1 cellular context compared by ENCODE assay signal in the genomic region with DNA sequence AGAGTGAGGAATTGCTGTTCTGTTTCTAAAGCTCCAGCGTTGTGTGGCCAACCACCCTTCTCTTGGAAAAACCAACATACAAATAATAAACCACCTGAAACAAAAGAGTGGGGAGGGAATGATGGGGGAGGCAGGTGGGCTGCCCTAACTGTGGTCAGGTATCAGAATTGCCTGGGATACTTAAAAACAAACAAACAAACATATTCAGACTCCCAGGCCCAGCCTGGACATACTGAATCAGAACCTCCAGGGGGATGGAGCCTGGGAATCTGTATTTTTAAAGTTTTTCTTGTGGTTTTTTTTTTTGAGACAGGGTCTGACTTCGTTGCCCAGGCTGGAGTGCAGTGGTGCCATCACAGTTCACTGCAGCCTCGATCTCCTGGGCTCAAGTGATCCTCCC.
TF ChIP-seq lines count a peak whose summit lies in the region.

No MANE protein-coding gene starts in this region.

TF ChIP-seq in K562, 482 proteins besides CTCF, POLR2A, EP300 and RAD21 (continued from another document and continues in another):
- no peak for TF ChIP-seq XRCC4 (IDR thresholded peaks at IDR 0.05; ENCODE audit: extremely low read depth, insufficient read depth, insufficient read length)
- TF ChIP-seq GTF2F1 (IDR thresholded peaks at IDR 0.05; ENCODE audit: low read depth, low read length) = no peak
- no peak for TF ChIP-seq SIRT6 (IDR thresholded peaks at IDR 0.05; ENCODE audit: low read depth, low read length)
- TF ChIP-seq ZNF77 (CRISPR knock-in tag; IDR thresholded peaks at IDR 0.05) = no peak
- peak; percentile 11 for TF ChIP-seq SMAD1 (IDR thresholded peaks at IDR 0.05; ENCODE audit: low read depth, low read length, partially characterized antibody)
- no peak for TF ChIP-seq ZNF707 (CRISPR knock-in tag; conservative IDR thresholded peaks at IDR 0.05)
- TF ChIP-seq L3MBTL2 (IDR thresholded peaks at IDR 0.05) = no peak
- TF ChIP-seq ZNF140 (CRISPR knock-in tag; IDR thresholded peaks at IDR 0.05) = no peak
- no peak for TF ChIP-seq MEIS2 (IDR thresholded peaks at IDR 0.05; ENCODE audit: partially characterized antibody)
- no peak for TF ChIP-seq HNRNPLL (IDR thresholded peaks at IDR 0.05; ENCODE audit: low read depth, low read length, poor library complexity, severe bottlenecking)
- no peak for TF ChIP-seq ZNF780A (CRISPR knock-in tag; IDR thresholded peaks at IDR 0.05)
- TF ChIP-seq, protein P1, sequence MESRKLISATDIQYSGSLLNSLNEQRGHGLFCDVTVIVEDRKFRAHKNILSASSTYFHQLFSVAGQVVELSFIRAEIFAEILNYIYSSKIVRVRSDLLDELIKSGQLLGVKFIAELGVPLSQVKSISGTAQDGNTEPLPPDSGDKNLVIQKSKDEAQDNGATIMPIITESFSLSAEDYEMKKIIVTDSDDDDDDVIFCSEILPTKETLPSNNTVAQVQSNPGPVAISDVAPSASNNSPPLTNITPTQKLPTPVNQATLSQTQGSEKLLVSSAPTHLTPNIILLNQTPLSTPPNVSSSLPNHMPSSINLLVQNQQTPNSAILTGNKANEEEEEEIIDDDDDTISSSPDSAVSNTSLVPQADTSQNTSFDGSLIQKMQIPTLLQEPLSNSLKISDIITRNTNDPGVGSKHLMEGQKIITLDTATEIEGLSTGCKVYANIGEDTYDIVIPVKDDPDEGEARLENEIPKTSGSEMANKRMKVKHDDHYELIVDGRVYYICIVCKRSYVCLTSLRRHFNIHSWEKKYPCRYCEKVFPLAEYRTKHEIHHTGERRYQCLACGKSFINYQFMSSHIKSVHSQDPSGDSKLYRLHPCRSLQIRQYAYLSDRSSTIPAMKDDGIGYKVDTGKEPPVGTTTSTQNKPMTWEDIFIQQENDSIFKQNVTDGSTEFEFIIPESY (CRISPR knock-in tag; IDR thresholded peaks at IDR 0.05) = no peak
- TF ChIP-seq RBM25 (IDR thresholded peaks at IDR 0.05; ENCODE audit: low read depth, low read length, severe bottlenecking) = peak; percentile 34
- peak; percentile 69 for TF ChIP-seq FOS (IDR thresholded peaks at IDR 0.05; ENCODE audit: extremely low read depth, insufficient read length)
- TF ChIP-seq, protein P2, sequence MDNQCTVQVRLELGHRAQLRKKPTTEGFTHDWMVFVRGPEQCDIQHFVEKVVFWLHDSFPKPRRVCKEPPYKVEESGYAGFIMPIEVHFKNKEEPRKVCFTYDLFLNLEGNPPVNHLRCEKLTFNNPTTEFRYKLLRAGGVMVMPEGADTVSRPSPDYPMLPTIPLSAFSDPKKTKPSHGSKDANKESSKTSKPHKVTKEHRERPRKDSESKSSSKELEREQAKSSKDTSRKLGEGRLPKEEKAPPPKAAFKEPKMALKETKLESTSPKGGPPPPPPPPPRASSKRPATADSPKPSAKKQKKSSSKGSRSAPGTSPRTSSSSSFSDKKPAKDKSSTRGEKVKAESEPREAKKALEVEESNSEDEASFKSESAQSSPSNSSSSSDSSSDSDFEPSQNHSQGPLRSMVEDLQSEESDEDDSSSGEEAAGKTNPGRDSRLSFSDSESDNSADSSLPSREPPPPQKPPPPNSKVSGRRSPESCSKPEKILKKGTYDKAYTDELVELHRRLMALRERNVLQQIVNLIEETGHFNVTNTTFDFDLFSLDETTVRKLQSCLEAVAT (IDR thresholded peaks at IDR 0.05) = peak in 1 of 2 experiments; percentile 30; a peak in 3 of 4 replicates
- TF ChIP-seq ZEB2 (IDR thresholded peaks at IDR 0.05) = peak; percentile 57
- no peak for TF ChIP-seq MEF2A (IDR thresholded peaks at IDR 0.05; ENCODE audit: control insufficient read depth, low read depth, low read length)
- TF ChIP-seq, protein P3, sequence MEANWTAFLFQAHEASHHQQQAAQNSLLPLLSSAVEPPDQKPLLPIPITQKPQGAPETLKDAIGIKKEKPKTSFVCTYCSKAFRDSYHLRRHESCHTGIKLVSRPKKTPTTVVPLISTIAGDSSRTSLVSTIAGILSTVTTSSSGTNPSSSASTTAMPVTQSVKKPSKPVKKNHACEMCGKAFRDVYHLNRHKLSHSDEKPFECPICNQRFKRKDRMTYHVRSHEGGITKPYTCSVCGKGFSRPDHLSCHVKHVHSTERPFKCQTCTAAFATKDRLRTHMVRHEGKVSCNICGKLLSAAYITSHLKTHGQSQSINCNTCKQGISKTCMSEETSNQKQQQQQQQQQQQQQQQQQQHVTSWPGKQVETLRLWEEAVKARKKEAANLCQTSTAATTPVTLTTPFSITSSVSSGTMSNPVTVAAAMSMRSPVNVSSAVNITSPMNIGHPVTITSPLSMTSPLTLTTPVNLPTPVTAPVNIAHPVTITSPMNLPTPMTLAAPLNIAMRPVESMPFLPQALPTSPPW (CRISPR knock-in tag; IDR thresholded peaks at IDR 0.05) = peak; percentile 33
- TF ChIP-seq SRSF1 (IDR thresholded peaks at IDR 0.05; ENCODE audit: low read depth, low read length) = no peak
- no peak for TF ChIP-seq CCAR2 (IDR thresholded peaks at IDR 0.05; ENCODE audit: low read depth, low read length)
- TF ChIP-seq, protein P4, sequence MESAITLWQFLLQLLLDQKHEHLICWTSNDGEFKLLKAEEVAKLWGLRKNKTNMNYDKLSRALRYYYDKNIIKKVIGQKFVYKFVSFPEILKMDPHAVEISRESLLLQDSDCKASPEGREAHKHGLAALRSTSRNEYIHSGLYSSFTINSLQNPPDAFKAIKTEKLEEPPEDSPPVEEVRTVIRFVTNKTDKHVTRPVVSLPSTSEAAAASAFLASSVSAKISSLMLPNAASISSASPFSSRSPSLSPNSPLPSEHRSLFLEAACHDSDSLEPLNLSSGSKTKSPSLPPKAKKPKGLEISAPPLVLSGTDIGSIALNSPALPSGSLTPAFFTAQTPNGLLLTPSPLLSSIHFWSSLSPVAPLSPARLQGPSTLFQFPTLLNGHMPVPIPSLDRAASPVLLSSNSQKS (CRISPR knock-in tag; IDR thresholded peaks at IDR 0.05) = no peak
- TF ChIP-seq, protein P5, sequence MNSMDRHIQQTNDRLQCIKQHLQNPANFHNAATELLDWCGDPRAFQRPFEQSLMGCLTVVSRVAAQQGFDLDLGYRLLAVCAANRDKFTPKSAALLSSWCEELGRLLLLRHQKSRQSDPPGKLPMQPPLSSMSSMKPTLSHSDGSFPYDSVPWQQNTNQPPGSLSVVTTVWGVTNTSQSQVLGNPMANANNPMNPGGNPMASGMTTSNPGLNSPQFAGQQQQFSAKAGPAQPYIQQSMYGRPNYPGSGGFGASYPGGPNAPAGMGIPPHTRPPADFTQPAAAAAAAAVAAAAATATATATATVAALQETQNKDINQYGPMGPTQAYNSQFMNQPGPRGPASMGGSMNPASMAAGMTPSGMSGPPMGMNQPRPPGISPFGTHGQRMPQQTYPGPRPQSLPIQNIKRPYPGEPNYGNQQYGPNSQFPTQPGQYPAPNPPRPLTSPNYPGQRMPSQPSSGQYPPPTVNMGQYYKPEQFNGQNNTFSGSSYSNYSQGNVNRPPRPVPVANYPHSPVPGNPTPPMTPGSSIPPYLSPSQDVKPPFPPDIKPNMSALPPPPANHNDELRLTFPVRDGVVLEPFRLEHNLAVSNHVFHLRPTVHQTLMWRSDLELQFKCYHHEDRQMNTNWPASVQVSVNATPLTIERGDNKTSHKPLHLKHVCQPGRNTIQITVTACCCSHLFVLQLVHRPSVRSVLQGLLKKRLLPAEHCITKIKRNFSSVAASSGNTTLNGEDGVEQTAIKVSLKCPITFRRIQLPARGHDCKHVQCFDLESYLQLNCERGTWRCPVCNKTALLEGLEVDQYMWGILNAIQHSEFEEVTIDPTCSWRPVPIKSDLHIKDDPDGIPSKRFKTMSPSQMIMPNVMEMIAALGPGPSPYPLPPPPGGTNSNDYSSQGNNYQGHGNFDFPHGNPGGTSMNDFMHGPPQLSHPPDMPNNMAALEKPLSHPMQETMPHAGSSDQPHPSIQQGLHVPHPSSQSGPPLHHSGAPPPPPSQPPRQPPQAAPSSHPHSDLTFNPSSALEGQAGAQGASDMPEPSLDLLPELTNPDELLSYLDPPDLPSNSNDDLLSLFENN (IDR thresholded peaks at IDR 0.05; ENCODE audit: low read depth in 2 of 2, low read length in 2 of 2) = no peak
- TF ChIP-seq GATAD2A (IDR thresholded peaks at IDR 0.05) = 0 out of 2 replicates have a peak, but pooled peaks have one; percentile 47
- peak; percentile 94 for TF ChIP-seq CBFA2T3 (IDR thresholded peaks at IDR 0.05)
- TF ChIP-seq HEY1 (CRISPR knock-in tag; IDR thresholded peaks at IDR 0.05; ENCODE audit: borderline replicate concordance) = no peak
- no peak for TF ChIP-seq CEBPG (CRISPR knock-in tag; IDR thresholded peaks at IDR 0.05)
- TF ChIP-seq CEBPG (tag; conservative IDR thresholded peaks at IDR 0.05 in 1 of 2, IDR thresholded peaks at IDR 0.05 in 1 of 2) = no peak
- TF ChIP-seq, protein P6, sequence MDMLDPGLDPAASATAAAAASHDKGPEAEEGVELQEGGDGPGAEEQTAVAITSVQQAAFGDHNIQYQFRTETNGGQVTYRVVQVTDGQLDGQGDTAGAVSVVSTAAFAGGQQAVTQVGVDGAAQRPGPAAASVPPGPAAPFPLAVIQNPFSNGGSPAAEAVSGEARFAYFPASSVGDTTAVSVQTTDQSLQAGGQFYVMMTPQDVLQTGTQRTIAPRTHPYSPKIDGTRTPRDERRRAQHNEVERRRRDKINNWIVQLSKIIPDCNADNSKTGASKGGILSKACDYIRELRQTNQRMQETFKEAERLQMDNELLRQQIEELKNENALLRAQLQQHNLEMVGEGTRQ (CRISPR knock-in tag; IDR thresholded peaks at IDR 0.05) = no peak
- TF ChIP-seq NCOA2 (IDR thresholded peaks at IDR 0.05; ENCODE audit: partially characterized antibody in 2 of 2) = no peak
- no peak for TF ChIP-seq JUND (IDR thresholded peaks at IDR 0.05; ENCODE audit: borderline replicate concordance, low read depth, low read length)
- no peak for TF ChIP-seq JUND (tag; IDR thresholded peaks at IDR 0.05; ENCODE audit: borderline replicate concordance, low read depth, low read length)
- peak; percentile 78 for TF ChIP-seq BRD9 (IDR thresholded peaks at IDR 0.05; ENCODE audit: low read depth, partially characterized antibody)
- TF ChIP-seq ZNF551 (CRISPR knock-in tag; IDR thresholded peaks at IDR 0.05) = no peak
- no peak for TF ChIP-seq NFE2L1 (tag; IDR thresholded peaks at IDR 0.05; ENCODE audit: borderline replicate concordance, low read depth)
- TF ChIP-seq TSC22D4 (tag; IDR thresholded peaks at IDR 0.05) = no peak
- TF ChIP-seq EP400 (IDR thresholded peaks at IDR 0.05) = no peak
- no peak for TF ChIP-seq BMI1 (IDR thresholded peaks at IDR 0.05; ENCODE audit: low read length)
- no peak for TF ChIP-seq POU5F1 (IDR thresholded peaks at IDR 0.05; ENCODE audit: borderline replicate concordance, low read depth, low read length, partially characterized antibody)
- TF ChIP-seq ELF1 (tag; IDR thresholded peaks at IDR 0.05) = no peak
- no peak for TF ChIP-seq ZKSCAN1 (IDR thresholded peaks at IDR 0.05; ENCODE audit: low read depth, low read length)
- TF ChIP-seq FOXK2 (conservative IDR thresholded peaks at IDR 0.05 in 1 of 2, IDR thresholded peaks at IDR 0.05 in 1 of 2; ENCODE audit: low read depth in 2 of 2) = no peak
- TF ChIP-seq, protein P7, sequence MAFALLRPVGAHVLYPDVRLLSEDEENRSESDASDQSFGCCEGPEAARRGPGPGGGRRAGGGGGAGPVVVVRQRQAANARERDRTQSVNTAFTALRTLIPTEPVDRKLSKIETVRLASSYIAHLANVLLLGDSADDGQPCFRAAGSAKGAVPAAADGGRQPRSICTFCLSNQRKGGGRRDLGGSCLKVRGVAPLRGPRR (CRISPR knock-in tag; IDR thresholded peaks at IDR 0.05) = no peak
- TF ChIP-seq ESRRA (IDR thresholded peaks at IDR 0.05; ENCODE audit: borderline replicate concordance, low read depth) = peak; percentile 44; the same call in 1 of the 2 replicates
- 0 out of 2 replicates have a peak, but pooled peaks have one; percentile 22 for TF ChIP-seq MTA1 (IDR thresholded peaks at IDR 0.05; ENCODE audit: borderline replicate concordance)
- no peak for TF ChIP-seq ETV6 (IDR thresholded peaks at IDR 0.05; ENCODE audit: borderline replicate concordance in 1 of 2, low read depth in 2 of 2, low read length in 1 of 2)
- TF ChIP-seq ETV6 (CRISPR knock-in tag; IDR thresholded peaks at IDR 0.05; ENCODE audit: borderline replicate concordance) = no peak
- no peak for TF ChIP-seq HOXB6 (CRISPR knock-in tag; IDR thresholded peaks at IDR 0.05; ENCODE audit: borderline replicate concordance)
- TF ChIP-seq SRSF9 (IDR thresholded peaks at IDR 0.05; ENCODE audit: borderline replicate concordance, low read depth, low read length) = no peak
- TF ChIP-seq STAG1 (CRISPR knock-in tag; IDR thresholded peaks at IDR 0.05; ENCODE audit: borderline replicate concordance) = no peak
- TF ChIP-seq HDAC1 (IDR thresholded peaks at IDR 0.05) = no peak
- TF ChIP-seq, protein P8, sequence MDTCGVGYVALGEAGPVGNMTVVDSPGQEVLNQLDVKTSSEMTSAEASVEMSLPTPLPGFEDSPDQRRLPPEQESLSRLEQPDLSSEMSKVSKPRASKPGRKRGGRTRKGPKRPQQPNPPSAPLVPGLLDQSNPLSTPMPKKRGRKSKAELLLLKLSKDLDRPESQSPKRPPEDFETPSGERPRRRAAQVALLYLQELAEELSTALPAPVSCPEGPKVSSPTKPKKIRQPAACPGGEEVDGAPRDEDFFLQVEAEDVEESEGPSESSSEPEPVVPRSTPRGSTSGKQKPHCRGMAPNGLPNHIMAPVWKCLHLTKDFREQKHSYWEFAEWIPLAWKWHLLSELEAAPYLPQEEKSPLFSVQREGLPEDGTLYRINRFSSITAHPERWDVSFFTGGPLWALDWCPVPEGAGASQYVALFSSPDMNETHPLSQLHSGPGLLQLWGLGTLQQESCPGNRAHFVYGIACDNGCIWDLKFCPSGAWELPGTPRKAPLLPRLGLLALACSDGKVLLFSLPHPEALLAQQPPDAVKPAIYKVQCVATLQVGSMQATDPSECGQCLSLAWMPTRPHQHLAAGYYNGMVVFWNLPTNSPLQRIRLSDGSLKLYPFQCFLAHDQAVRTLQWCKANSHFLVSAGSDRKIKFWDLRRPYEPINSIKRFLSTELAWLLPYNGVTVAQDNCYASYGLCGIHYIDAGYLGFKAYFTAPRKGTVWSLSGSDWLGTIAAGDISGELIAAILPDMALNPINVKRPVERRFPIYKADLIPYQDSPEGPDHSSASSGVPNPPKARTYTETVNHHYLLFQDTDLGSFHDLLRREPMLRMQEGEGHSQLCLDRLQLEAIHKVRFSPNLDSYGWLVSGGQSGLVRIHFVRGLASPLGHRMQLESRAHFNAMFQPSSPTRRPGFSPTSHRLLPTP (IDR thresholded peaks at IDR 0.05; ENCODE audit: borderline replicate concordance, extremely low read depth, insufficient read length) = no peak
- TF ChIP-seq EGR1 (conservative IDR thresholded peaks at IDR 0.05) = no peak; the same call in 1 of the 2 replicates
- TF ChIP-seq SMAD4 (CRISPR knock-in tag; conservative IDR thresholded peaks at IDR 0.05) = 0 out of 2 replicates have a peak, but pooled peaks have one; percentile 29
- TF ChIP-seq NFRKB (IDR thresholded peaks at IDR 0.05; ENCODE audit: low read depth) = no peak
- no peak for TF ChIP-seq ZNF589 (CRISPR knock-in tag; IDR thresholded peaks at IDR 0.05; ENCODE audit: low read depth)
- no peak for TF ChIP-seq NBN (IDR thresholded peaks at IDR 0.05; ENCODE audit: low read depth)
- TF ChIP-seq, protein P9, sequence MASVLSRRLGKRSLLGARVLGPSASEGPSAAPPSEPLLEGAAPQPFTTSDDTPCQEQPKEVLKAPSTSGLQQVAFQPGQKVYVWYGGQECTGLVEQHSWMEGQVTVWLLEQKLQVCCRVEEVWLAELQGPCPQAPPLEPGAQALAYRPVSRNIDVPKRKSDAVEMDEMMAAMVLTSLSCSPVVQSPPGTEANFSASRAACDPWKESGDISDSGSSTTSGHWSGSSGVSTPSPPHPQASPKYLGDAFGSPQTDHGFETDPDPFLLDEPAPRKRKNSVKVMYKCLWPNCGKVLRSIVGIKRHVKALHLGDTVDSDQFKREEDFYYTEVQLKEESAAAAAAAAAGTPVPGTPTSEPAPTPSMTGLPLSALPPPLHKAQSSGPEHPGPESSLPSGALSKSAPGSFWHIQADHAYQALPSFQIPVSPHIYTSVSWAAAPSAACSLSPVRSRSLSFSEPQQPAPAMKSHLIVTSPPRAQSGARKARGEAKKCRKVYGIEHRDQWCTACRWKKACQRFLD (CRISPR knock-in tag; IDR thresholded peaks at IDR 0.05) = no peak
